Comparison of ENCODE assay signal across 8 cellular contexts in the genomic region with DNA sequence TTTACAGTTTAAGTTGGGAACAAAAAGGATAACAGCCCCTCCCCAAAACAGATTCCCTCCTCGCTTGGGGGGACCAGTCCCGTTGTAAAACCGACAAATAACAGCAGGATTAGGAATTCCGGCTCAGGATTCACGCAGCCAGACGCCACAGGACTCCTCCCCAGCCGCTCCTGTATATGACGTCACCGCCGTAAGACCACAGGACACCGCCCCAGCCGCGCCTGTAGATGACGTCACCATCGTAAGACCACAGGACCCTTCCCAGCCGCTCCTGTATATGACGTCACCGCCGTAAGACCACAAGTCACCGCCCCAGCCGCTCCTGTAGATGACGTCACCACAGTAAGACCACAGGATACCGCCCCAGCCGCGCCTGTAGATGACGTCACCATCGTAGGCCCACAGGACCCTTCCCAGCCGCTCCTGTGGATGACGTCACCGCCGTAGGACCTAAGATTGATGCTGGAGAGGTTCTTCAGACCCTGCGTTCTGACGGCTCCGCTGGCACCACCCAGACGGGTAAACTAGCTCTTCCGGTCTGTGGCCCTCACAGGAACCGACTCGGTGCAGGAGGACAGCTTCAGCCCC. TPM values are rescaled to one million over a fixed set of nuclear protein-coding genes. Genes with fewer than 3 reads are reported as not detected.
DNase-seq lines count a peak whose midpoint lies in the region; ATAC-seq and TF ChIP-seq lines count a peak whose summit lies in the region.

No MANE protein-coding gene starts in this region.

- H3K9me3 Mint-ChIP-seq in T-helper 1 cell treated with Interleukin-12 subunit alpha and Interleukin-12 subunit beta and Interleukin-4 antibody, amounts not matched to agents 30 μg/mL and 1 μg/mL, for 36 hours: no peaks in the 10 kb centered on the region

- no peaks in the 10 kb centered on the region for H3K27me3 Mint-ChIP-seq in T-helper 1 cell treated with Interleukin-12 subunit alpha and Interleukin-12 subunit beta and Interleukin-4 antibody, amounts not matched to agents 30 μg/mL and 1 μg/mL, for 36 hours (ENCODE audit: low read depth)

- peak overlapping the region; percentile 100 for H3K27ac Mint-ChIP-seq in T-helper 1 cell treated with Interleukin-12 subunit alpha and Interleukin-12 subunit beta and Interleukin-4 antibody, amounts not matched to agents 30 μg/mL and 1 μg/mL, for 36 hours

- ATAC-seq in left colon (peak; percentile 78), GM21825 (IDR thresholded peaks at IDR 0.05; ENCODE audit: unreplicated experiment) (no peak)

- H3K36me3 Mint-ChIP-seq in T-helper 1 cell treated with Interleukin-12 subunit alpha and Interleukin-12 subunit beta and Interleukin-4 antibody, amounts not matched to agents 30 μg/mL and 1 μg/mL, for 36 hours (ENCODE audit: low read depth): peaks cover 7% of the 10 kb centered on the region

- DNase-seq in AG20443 (ENCODE audit: low spot score) (peak; percentile 67), MG63 (peak; percentile 88), cardiac fibroblast (ENCODE audit: low read depth in 2 of 2) (peak; percentile 79 to 80), left colon (peak; percentile 71 to 83), OCI-M2 (lab: John Stamatoyannopoulos, UW; ENCODE audit: unreplicated experiment) (no peak)
- peak; percentile 20 for DNase-seq in stimulated activated CD8-positive, alpha-beta memory T cell treated with anti-CD3 and anti-CD28 coated beads, Interleukin-15, amount 100 ng/mL, for 1 hour (ENCODE audit: low read depth)

- intact Hi-C loops in left colon (cut with DNase I, micrococcal nuclease): no loop called here

- H3K4me3 ChIP-seq in MG63: peak overlapping the region; percentile 36
- H3K4me3 ChIP-seq in cardiac fibroblast (replicated peaks in 1 of 2; ENCODE audit: low read depth in 2 of 2, low read length in 2 of 2): peak overlapping the region; percentile 30 to 36

- H3K27me3 ChIP-seq in MG63: no peaks in the 10 kb centered on the region

- TF ChIP-seq CTCF in cardiac fibroblast (IDR thresholded peaks at IDR 0.05; ENCODE audit: low read depth, low read length): no peak

- H3K36me3 ChIP-seq in MG63: no peaks in the 10 kb centered on the region

- peak overlapping the region; percentile 94 for H3K4me3 Mint-ChIP-seq in T-helper 1 cell treated with Interleukin-12 subunit alpha and Interleukin-12 subunit beta and Interleukin-4 antibody, amounts not matched to agents 30 μg/mL and 1 μg/mL, for 36 hours

- no peaks in the 10 kb centered on the region for H3K9me3 ChIP-seq in MG63

- H3K4me1 Mint-ChIP-seq in T-helper 1 cell treated with Interleukin-12 subunit alpha and Interleukin-12 subunit beta and Interleukin-4 antibody, amounts not matched to agents 30 μg/mL and 1 μg/mL, for 36 hours (ENCODE audit: low read depth): peaks cover 36% of the 10 kb centered on the region

RNA-seq across cellular contexts. Expression of a gene that starts 44.0 kb away (rescaled TPM):
- 10.7 and 12.7 TPM in 2 replicates for total RNA-seq in MG63 (2014; rRNA removed; shearing (Covaris generic); ENCODE audit: low replicate concordance)
- total RNA-seq in left colon: 10 to 100 TPM; 63.1 to 82.6 TPM
